Comparison of ENCODE assay signal across 10 cellular contexts in the genomic region with DNA sequence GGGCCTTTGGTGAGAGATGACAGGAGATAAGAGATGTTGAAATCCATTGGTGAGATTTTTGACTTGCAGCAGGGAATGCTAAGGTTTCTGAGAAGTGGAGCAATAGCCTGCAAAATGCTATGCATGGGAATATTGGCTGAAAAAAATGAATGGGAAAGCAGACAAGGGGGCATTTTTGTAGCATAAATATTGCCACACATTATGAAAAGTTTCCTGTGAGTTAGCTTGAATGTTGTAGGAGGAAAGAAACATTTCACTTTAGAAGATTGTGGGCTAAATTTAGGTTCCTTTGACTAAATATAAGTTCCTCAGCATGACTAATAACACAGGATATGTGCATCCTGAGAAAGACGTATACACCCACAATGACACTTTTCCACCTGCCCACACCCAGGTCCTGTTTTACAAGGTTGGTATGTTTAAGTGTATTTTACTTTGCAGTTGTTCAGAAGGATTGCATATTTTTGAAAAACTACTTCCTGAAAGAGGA. TPM values are rescaled to one million over a fixed set of nuclear protein-coding genes. Genes with fewer than 3 reads are reported as not detected.
DNase-seq lines count a peak whose midpoint lies in the region; ATAC-seq and TF ChIP-seq lines count a peak whose summit lies in the region.
"Had no signal": no experiment of that assay in that cellular context is flagged by ENCODE, and none has a peak within 500 bp of the region (broad histone marks: within the 10 kb centered on the region; RNA-seq: fewer than 3 reads in every experiment).

No MANE protein-coding gene starts in this region.

- CTCF ChIA-PET in MCF 10A (lab: Yijun Ruan, JAX), result interaction anchor here (0.6 to 2.0 kb wide), 5 partner anchors 9 to 1215 kb away, joined by 3 to 12 read pairs (median 4); no protein-coding TSS in a partner anchor

- in situ Hi-C loops in G401 (cut with HindIII; ENCODE audit: low sequenced_read_pairs), result no loop called here

- H3K9me3 ChIP-seq in breast epithelium, result no peaks in the 10 kb centered on the region
- H3K9me3 ChIP-seq: thoracic aorta had no signal

- H3K4me3 ChIP-seq in breast epithelium (no peak overlapping the region), foreskin fibroblast (ENCODE audit: low read depth in 1 of 2, low read length in 2 of 2) (no peak overlapping the region)
- H3K4me3 ChIP-seq: thoracic aorta had no signal

- POLR2A ChIA-PET in MCF 10A (lab: Yijun Ruan, JAX), result interaction anchor here (0.6 to 1.3 kb wide), 2 partner anchors 9 to 10 kb away, joined by 3 read pairs; no protein-coding TSS in a partner anchor

- H3K9me3 Mint-ChIP-seq in MCF 10A (ENCODE audit: unreplicated experiment), result no peaks in the 10 kb centered on the region
- H3K9me3 Mint-ChIP-seq in activated naive CD4-positive, alpha-beta T cell treated with anti-CD3 and anti-CD28 coated beads, Interleukin-2, amount 50 U/mL, for 24 hours, result no peaks in the 10 kb centered on the region
- H3K9me3 Mint-ChIP-seq in stimulated activated naive CD8-positive, alpha-beta T cell treated with anti-CD3 and anti-CD28 coated beads, Interleukin-15, Interleukin-2, amounts not matched to agents 100 ng/mL and 50 ng/mL, for 24 hours, result no peaks in the 10 kb centered on the region

- no peaks in the 10 kb centered on the region for H3K36me3 ChIP-seq in breast epithelium
- H3K36me3 ChIP-seq: thoracic aorta had no signal

- no peak for TF ChIP-seq POLR2A in breast epithelium (IDR thresholded peaks at IDR 0.05)

- no peaks in the 10 kb centered on the region for H3K4me1 ChIP-seq in breast epithelium

- H3K27ac Mint-ChIP-seq in MCF 10A (ENCODE audit: low read depth, unreplicated experiment), result no peak overlapping the region
- peak overlapping the region; percentile 95 for H3K27ac Mint-ChIP-seq in activated naive CD4-positive, alpha-beta T cell treated with anti-CD3 and anti-CD28 coated beads, Interleukin-2, amount 50 U/mL, for 24 hours
- H3K27ac Mint-ChIP-seq in stimulated activated naive CD8-positive, alpha-beta T cell treated with anti-CD3 and anti-CD28 coated beads, Interleukin-15, Interleukin-2, amounts not matched to agents 100 ng/mL and 50 ng/mL, for 24 hours, result peak overlapping the region; percentile 95

- no peaks in the 10 kb centered on the region for H3K36me3 Mint-ChIP-seq in MCF 10A (ENCODE audit: insufficient read depth, unreplicated experiment)
- H3K36me3 Mint-ChIP-seq in activated naive CD4-positive, alpha-beta T cell treated with anti-CD3 and anti-CD28 coated beads, Interleukin-2, amount 50 U/mL, for 24 hours, result no peaks in the 10 kb centered on the region
- H3K36me3 Mint-ChIP-seq in stimulated activated naive CD8-positive, alpha-beta T cell treated with anti-CD3 and anti-CD28 coated beads, Interleukin-15, Interleukin-2, amounts not matched to agents 100 ng/mL and 50 ng/mL, for 24 hours (ENCODE audit: low read depth), result peaks cover 14% of the 10 kb centered on the region
- H3K36me3 Mint-ChIP-seq: CD4-positive, CD25-positive, alpha-beta regulatory T cell had no signal

- peaks cover 0 to 15% of the 10 kb centered on the region in 2 donors for H3K27me3 ChIP-seq in breast epithelium

- H3K27ac ChIP-seq in breast epithelium, result no peak overlapping the region
- H3K27ac ChIP-seq: thoracic aorta had no signal

- peaks cover 95% of the 10 kb centered on the region for H3K27me3 Mint-ChIP-seq in MCF 10A (ENCODE audit: insufficient read depth, unreplicated experiment)
- H3K27me3 Mint-ChIP-seq in activated naive CD4-positive, alpha-beta T cell treated with anti-CD3 and anti-CD28 coated beads, Interleukin-2, amount 50 U/mL, for 24 hours, result no peaks in the 10 kb centered on the region
- no peaks in the 10 kb centered on the region for H3K27me3 Mint-ChIP-seq in stimulated activated naive CD8-positive, alpha-beta T cell treated with anti-CD3 and anti-CD28 coated beads, Interleukin-15, Interleukin-2, amounts not matched to agents 100 ng/mL and 50 ng/mL, for 24 hours
- H3K27me3 Mint-ChIP-seq: CD4-positive, CD25-positive, alpha-beta regulatory T cell had no signal

- no TSS peak for BruUV-seq in MCF 10A (replicated peaks; lab: Mats Ljungman, UMichigan)

- DNase-seq in MCF 10A (ENCODE audit: unreplicated experiment) (peak; percentile 32), breast epithelium (ENCODE audit: low spot score in 2 of 2) (no peak), foreskin fibroblast (no peak), RKO (ENCODE audit: low spot score) (no peak), G401 (ENCODE audit: low spot score) (no peak)

- TF ChIP-seq CTCF in MCF 10A (IDR thresholded peaks at IDR 0.05; ENCODE audit: unreplicated experiment) (no peak), breast epithelium (IDR thresholded peaks at IDR 0.05) (no peak), foreskin fibroblast (IDR thresholded peaks at IDR 0.05; ENCODE audit: low read depth, low read length) (no peak)

- peaks cover 11% of the 10 kb centered on the region for H3K4me1 Mint-ChIP-seq in MCF 10A (ENCODE audit: insufficient read depth, unreplicated experiment)
- H3K4me1 Mint-ChIP-seq in activated naive CD4-positive, alpha-beta T cell treated with anti-CD3 and anti-CD28 coated beads, Interleukin-2, amount 50 U/mL, for 24 hours, result peaks cover 65% of the 10 kb centered on the region
- H3K4me1 Mint-ChIP-seq in stimulated activated naive CD8-positive, alpha-beta T cell treated with anti-CD3 and anti-CD28 coated beads, Interleukin-15, Interleukin-2, amounts not matched to agents 100 ng/mL and 50 ng/mL, for 24 hours (ENCODE audit: low read depth), result peaks cover 92% of the 10 kb centered on the region

- H3K4me3 Mint-ChIP-seq in MCF 10A (ENCODE audit: unreplicated experiment), result no peak overlapping the region
- H3K4me3 Mint-ChIP-seq in activated naive CD4-positive, alpha-beta T cell treated with anti-CD3 and anti-CD28 coated beads, Interleukin-2, amount 50 U/mL, for 24 hours, result peak overlapping the region; percentile 55
- peak overlapping the region; percentile 66 for H3K4me3 Mint-ChIP-seq in stimulated activated naive CD8-positive, alpha-beta T cell treated with anti-CD3 and anti-CD28 coated beads, Interleukin-15, Interleukin-2, amounts not matched to agents 100 ng/mL and 50 ng/mL, for 24 hours
- H3K4me3 Mint-ChIP-seq: CD4-positive, CD25-positive, alpha-beta regulatory T cell had no signal

- intact Hi-C loops in MCF 10A (cut with micrococcal nuclease) (no loop called here), breast epithelium (cut with DNase I; ENCODE audit: low total_unique reads) (loop anchor here (5.0 kb wide), 1 partner anchor 532 kb away; no protein-coding TSS in a partner anchor)

- ATAC-seq in HG03097 (IDR thresholded peaks at IDR 0.05; ENCODE audit: low FRiP score, unreplicated experiment), result peak; percentile 43

RNA-seq across cellular contexts. Expression of gene PHEX, which starts 28.4 kb away (rescaled TPM):
- total RNA-seq in MCF 10A (2022), result 0.69 and 0.89 TPM in 2 replicates
- total RNA-seq in breast epithelium, result 1 to 10 TPM in 2 of 3 donors, under 1 TPM in 1; 0.16 to 5.6 (median 2.5) TPM
- not detected in 2 replicates for total RNA-seq in G401 (2014; rRNA removed; shearing (Covaris generic))
